ENCODE assay signal across 8 cellular contexts in genomic region chr6:162726997-162727346, GRCh38.
A peak's percentile ranks its signal among the peaks of the same experiment; 100 is the strongest.
DNase-seq lines count a peak whose midpoint lies in the region; ATAC-seq lines count a peak whose summit lies in the region.

No MANE protein-coding gene starts in this region.

- DNase-seq in DMS53 (lab: John Stamatoyannopoulos, UW), result peak; percentile 54
- no peak for DNase-seq in DMS53 treated with DMSO at 0.1 percent for 48 hours (lab: John Stamatoyannopoulos, UW; ENCODE audit: unreplicated experiment)
- DNase-seq in hepatic stellate cell (ENCODE audit: low spot score), result peak; percentile 11
- DNase-seq in NCI-H2081 treated with DMSO at 0.1 percent for 48 hours (lab: John Stamatoyannopoulos, UW), result no peak
- DNase-seq in NCI-H774 (lab: John Stamatoyannopoulos, UW), result no peak

- no peaks in the 10 kb centered on the region for H3K27me3 Mint-ChIP-seq in activated naive CD8-positive, alpha-beta T cell

- H3K36me3 Mint-ChIP-seq in activated naive CD8-positive, alpha-beta T cell, result no peaks in the 10 kb centered on the region

- peak overlapping the region; percentile 94 for H3K4me3 Mint-ChIP-seq in activated naive CD8-positive, alpha-beta T cell

- no peaks in the 10 kb centered on the region for H3K9me3 Mint-ChIP-seq in activated naive CD8-positive, alpha-beta T cell (ENCODE audit: low read depth)

- H3K27ac Mint-ChIP-seq in activated naive CD8-positive, alpha-beta T cell, result peak overlapping the region; percentile 92

- peak; percentile 1 for ATAC-seq in HG03442 (IDR thresholded peaks at IDR 0.05; ENCODE audit: unreplicated experiment)

- H3K4me1 Mint-ChIP-seq in activated naive CD8-positive, alpha-beta T cell (ENCODE audit: low read depth), result peaks cover 15% of the 10 kb centered on the region

- peak overlapping the region; percentile 57 to 94 (median 81) for H3K4me3 ChIP-seq in skin epidermis

- peak overlapping the region; percentile 36 to 98 (median 90) for H3K27ac ChIP-seq in skin epidermis

Comparison
In these comparisons a context has a peak if more than half of its experiments do, and no peak if none do; other contexts are left out.
1. DNase-seq: peak in DMS53 (single experiment) and hepatic stellate cell (single experiment); none in DMS53 treated with DMSO at 0.1 percent for 48 hours (single experiment), NCI-H2081 treated with DMSO at 0.1 percent for 48 hours (single experiment) and NCI-H774 (single experiment).